3 cellular contexts compared by ENCODE assay signal in genomic region chr16:49100366-49100765, GRCh38.
"Had no signal": no experiment of that assay in that cellular context is flagged by ENCODE, and none has a peak within 500 bp of the region (broad histone marks: within the 10 kb centered on the region; RNA-seq: fewer than 3 reads in every experiment).

No MANE protein-coding gene starts in this region.

- DNase-seq: GDM1, GF-D8 had no signal

- ATAC-seq: GM12878 had no signal
